8 cellular contexts compared by ENCODE assay signal in the genomic region with DNA sequence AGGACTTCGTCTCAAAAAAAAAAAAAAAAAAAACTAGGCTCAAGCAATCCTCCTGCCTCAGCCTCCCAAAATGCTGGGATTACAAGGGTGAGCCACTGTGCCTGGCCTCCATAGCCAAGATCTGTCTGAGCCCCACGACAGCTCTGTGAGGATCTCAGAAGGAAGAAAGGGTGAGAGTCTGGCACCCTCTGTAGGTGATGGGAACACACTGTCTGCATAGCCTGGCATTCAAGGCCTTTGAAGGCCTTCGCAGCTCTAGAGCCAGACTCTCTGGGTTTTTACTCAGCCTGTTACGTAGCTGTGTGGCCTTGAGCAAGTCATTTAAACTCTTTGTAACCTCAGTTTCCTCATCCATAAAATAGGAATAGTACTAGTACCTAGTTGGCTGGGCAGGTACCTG.
DNase-seq lines count a peak whose midpoint lies in the region; ATAC-seq lines count a peak whose summit lies in the region.

No MANE protein-coding gene starts in this region.

- DNase-seq in activated gamma-delta T cell treated with Interleukin-2 at 50 U/mL for 16 hours, result peak; percentile 59
- DNase-seq in activated gamma-delta T cell (lab: John Stamatoyannopoulos, UW), result no peak
- peak; percentile 1 for DNase-seq in NCI-H446 treated with DMSO at 0.1 percent for 48 hours (lab: John Stamatoyannopoulos, UW)
- DNase-seq in activated T-cell treated with anti-CD3 and anti-CD28 coated beads for 24 hours (ENCODE audit: low read depth), result peak; percentile 54
- DNase-seq in glomerular visceral epithelial cell (ENCODE audit: extremely low spot score), result peak; percentile 48
- DNase-seq in stimulated activated CD4-positive, alpha-beta T cell treated with anti-CD3 and anti-CD28 coated beads, TNF-alpha, amount 100 ng/mL, for 48 hours (ENCODE audit: low read depth in 3 of 3), result peak; percentile 32 to 43 (median 38)

- ATAC-seq in HG03095 (IDR thresholded peaks at IDR 0.05; ENCODE audit: unreplicated experiment) (no peak), GM21576 (IDR thresholded peaks at IDR 0.05; ENCODE audit: unreplicated experiment) (no peak)
